In genomic region chr12:21607701-21608100, GRCh38 we compare ENCODE assay signal across 9 cellular contexts. TPM values are rescaled to one million over a fixed set of nuclear protein-coding genes. Genes with fewer than 3 reads are reported as not detected.
DNase-seq lines count a peak whose midpoint lies in the region; ATAC-seq, FAIRE-seq and TF ChIP-seq lines count a peak whose summit lies in the region.
"Had no signal": no experiment of that assay in that cellular context is flagged by ENCODE, and none has a peak within 500 bp of the region (broad histone marks: within the 10 kb centered on the region; RNA-seq: fewer than 3 reads in every experiment).

No MANE protein-coding gene starts in this region.

- ATAC-seq in gastroesophageal sphincter, result no peak
- ATAC-seq in GM19324 (IDR thresholded peaks at IDR 0.05; ENCODE audit: low FRiP score, unreplicated experiment), result no peak
- no peak for ATAC-seq in GM19455 (IDR thresholded peaks at IDR 0.05; ENCODE audit: unreplicated experiment)

- TF ChIP-seq EP300 in gastroesophageal sphincter (IDR thresholded peaks at IDR 0.05), result no peak

- no peak overlapping the region for H4K91ac ChIP-seq in mesenchymal stem cell (ENCODE audit: low read length)

- no peak overlapping the region for H2AFZ ChIP-seq in mammary epithelial cell (ENCODE audit: low read depth, low read length)
- H2AFZ ChIP-seq in mesenchymal stem cell (ENCODE audit: low read depth, low read length), result no peak overlapping the region

- no peak overlapping the region for H3K14ac ChIP-seq in mesenchymal stem cell (ENCODE audit: low read length in 2 of 2)

- no peaks in the 10 kb centered on the region for H3K79me1 ChIP-seq in mesenchymal stem cell (replicated peaks; ENCODE audit: low read length, poor library complexity, severe bottlenecking)

- H3K4me3 ChIP-seq in mammary epithelial cell (replicated peaks in 1 of 3; ENCODE audit: insufficient read depth in 1 of 3, low read depth in 2 of 3, low read length in 3 of 3) (no peak overlapping the region), mesenchymal stem cell (ENCODE audit: insufficient read depth in 1 of 2, low read depth in 1 of 2, low read length in 2 of 2) (no peak overlapping the region), gastroesophageal sphincter (no peak overlapping the region)

- no peaks in the 10 kb centered on the region for H3K4me1 ChIP-seq in mammary epithelial cell (ENCODE audit: insufficient read depth, low read length)
- no peaks in the 10 kb centered on the region for H3K4me1 ChIP-seq in mesenchymal stem cell (ENCODE audit: control insufficient read depth, insufficient read depth, low read depth, low read length)
- no peaks in the 10 kb centered on the region for H3K4me1 ChIP-seq in gastroesophageal sphincter

- H3K9ac ChIP-seq in mammary epithelial cell (ENCODE audit: insufficient read depth, low read length) (no peak overlapping the region), mesenchymal stem cell (ENCODE audit: low read length) (no peak overlapping the region)

- H2BK15ac ChIP-seq in mesenchymal stem cell (ENCODE audit: low read depth, poor library complexity, severe bottlenecking), result no peak overlapping the region

- dilution Hi-C loops in mammary epithelial cell (cut with HindIII; ENCODE audit: low sequenced_read_pairs), result no loop called here

- no peak overlapping the region for H2BK12ac ChIP-seq in mesenchymal stem cell (ENCODE audit: low read length in 2 of 2)

- H4K20me1 ChIP-seq in mammary epithelial cell (ENCODE audit: insufficient read depth, low read length), result no peaks in the 10 kb centered on the region

- H3K27me3 ChIP-seq in mammary epithelial cell (ENCODE audit: insufficient read depth, low read length) (no peaks in the 10 kb centered on the region), mesenchymal stem cell (ENCODE audit: control insufficient read depth in 1 of 2, insufficient read depth in 1 of 2, low read length in 2 of 2) (peaks cover 0 to 3% of the 10 kb centered on the region in 2 experiments), gastroesophageal sphincter (no peaks in the 10 kb centered on the region)

- no peak overlapping the region for H3K18ac ChIP-seq in mesenchymal stem cell (ENCODE audit: low read depth in 1 of 2, low read length in 2 of 2)

- no peak for TF ChIP-seq POLR2A in gastroesophageal sphincter (IDR thresholded peaks at IDR 0.05)
- TF ChIP-seq POLR2A in GM12891 (IDR thresholded peaks at IDR 0.05; ENCODE audit: low read depth, low read length), result no peak

- in situ Hi-C loops in mammary epithelial cell (cut with MboI; ENCODE audit: low sequenced_read_pairs in 2 of 2), result no loop called here

- WGBS in mammary epithelial cell (ENCODE audit: low coverage, missing lambda C conversion rate), result 74% methylated on average over 2 of the region's 2 CpGs
- 88% methylated on average over 2 of the region's 2 CpGs for WGBS in mesenchymal stem cell
- 39 to 47% methylated on average over 2 of the region's 2 CpGs for WGBS in gastroesophageal sphincter (ENCODE audit: low coverage in 1 of 2), 2 donors

- no peak overlapping the region for H3K4me2 ChIP-seq in mammary epithelial cell (ENCODE audit: insufficient read depth, low read depth, low read length)
- no peak overlapping the region for H3K4me2 ChIP-seq in mesenchymal stem cell (ENCODE audit: low read length, poor library complexity, severe bottlenecking)

- no peak for FAIRE-seq in GM12891 (lab: Jason Lieb, UNC)

- H3K27ac ChIP-seq in C4-2B (no peak overlapping the region), mammary epithelial cell (ENCODE audit: insufficient read depth, low read depth, low read length) (no peak overlapping the region), mesenchymal stem cell (ENCODE audit: low read length, poor library complexity, severe bottlenecking) (no peak overlapping the region), gastroesophageal sphincter (no peak overlapping the region)

- H3K4ac ChIP-seq in mesenchymal stem cell (ENCODE audit: low read depth in 1 of 2, low read length in 2 of 2), result no peak overlapping the region

- no peaks in the 10 kb centered on the region for H3K36me3 ChIP-seq in mammary epithelial cell (ENCODE audit: insufficient read depth, low read length)
- H3K36me3 ChIP-seq in mesenchymal stem cell (ENCODE audit: control insufficient read depth in 1 of 2, insufficient read depth in 2 of 2, low read depth in 1 of 2, low read length in 2 of 2), result no peaks in the 10 kb centered on the region
- H3K36me3 ChIP-seq in gastroesophageal sphincter, result no peaks in the 10 kb centered on the region

- no peak overlapping the region for H4K8ac ChIP-seq in mesenchymal stem cell (ENCODE audit: low read length)

- no TSS peak for BruUV-seq in mammary epithelial cell (replicated peaks; lab: Mats Ljungman, UMichigan)

- H2BK5ac ChIP-seq in mesenchymal stem cell (ENCODE audit: low read depth, low read length, poor library complexity, severe bottlenecking), result no peak overlapping the region

- peak; percentile 47 for TF ChIP-seq CTCF in C4-2B (conservative IDR thresholded peaks at IDR 0.05)
- TF ChIP-seq CTCF in mammary epithelial cell (conservative IDR thresholded peaks at IDR 0.05 in 1 of 2, IDR thresholded peaks at IDR 0.05 in 1 of 2; ENCODE audit: extremely low read depth in 1 of 2, insufficient read depth in 1 of 2, low read depth in 1 of 2, low read length in 2 of 2), result peak; percentile 16 to 39
- peak in 2 of 4 experiments; percentile 25 to 46 for TF ChIP-seq CTCF in gastroesophageal sphincter (IDR thresholded peaks at IDR 0.05)

- H3K9me3 ChIP-seq in mammary epithelial cell (replicated peaks; ENCODE audit: insufficient read depth, low read length) (no peaks in the 10 kb centered on the region), mesenchymal stem cell (ENCODE audit: control insufficient read depth, low read length) (no peaks in the 10 kb centered on the region), gastroesophageal sphincter (no peaks in the 10 kb centered on the region)

- DNase-seq in HT1080 (ENCODE audit: low read depth), result peak; percentile 32
- DNase-seq in mammary epithelial cell, result no peak
- peak; percentile 31 for DNase-seq in mesenchymal stem cell
- no peak for DNase-seq in GM12891 (ENCODE audit: insufficient read length, low spot score)
- DNase-seq: stimulated activated CD4-positive, alpha-beta T cell treated with anti-CD3 and anti-CD28 coated beads, Interleukin-12 subunit alpha, Interleukin-12 subunit beta, amount 100 ng/mL, for 4 hours had no signal

- H2AK5ac ChIP-seq in mesenchymal stem cell (ENCODE audit: low read length, severe bottlenecking), result no peak overlapping the region

- H3K79me2 ChIP-seq in mammary epithelial cell (ENCODE audit: insufficient read depth, low read length), result no peaks in the 10 kb centered on the region

- CTCF ChIA-PET in mammary epithelial cell (lab: Charles Lee; ENCODE audit: low non-redundant PET), result no interaction called here

- intact Hi-C loops in mammary epithelial cell (cut with micrococcal nuclease), result loop anchor here (1.0 kb wide), 1 partner anchor 73 kb away; no protein-coding TSS in a partner anchor

- H2BK120ac ChIP-seq in mesenchymal stem cell (ENCODE audit: low read depth, low read length), result no peak overlapping the region

- H3K23ac ChIP-seq in mesenchymal stem cell (ENCODE audit: low read length in 2 of 2), result no peak overlapping the region

TF ChIP-seq in GM12891, 5 proteins besides CTCF, POLR2A, EP300 and RAD21:
- no peak for TF ChIP-seq POU2F2 (IDR thresholded peaks at IDR 0.05; ENCODE audit: low read depth, low read length)
- TF ChIP-seq POLR2AphosphoS5 (IDR thresholded peaks at IDR 0.05; ENCODE audit: low read depth, low read length), result no peak
- no peak for TF ChIP-seq TAF1 (IDR thresholded peaks at IDR 0.05; ENCODE audit: low read depth, low read length)
- TF ChIP-seq PAX5 (IDR thresholded peaks at IDR 0.05; ENCODE audit: insufficient read depth, low read length, severe bottlenecking), result no peak
- TF ChIP-seq SPI1 (IDR thresholded peaks at IDR 0.05; ENCODE audit: low read depth, low read length), result no peak

RNA-seq across cellular contexts. Expression of gene GYS2, which starts 3.1 kb away (rescaled TPM):
- total RNA-seq in HT1080 (2014; rRNA removed; shearing (Covaris generic)), result not detected in 2 replicates
- polyA plus RNA-seq in HT1080 (2015; cell fraction: cytosol; rRNA removed), result not detected in 2 replicates
- polyA plus RNA-seq in HT1080 (2015; cell fraction: nucleus; rRNA removed), result not detected in 2 replicates
- total RNA-seq in mammary epithelial cell (not detected), gastroesophageal sphincter (not detected)
- polyA plus RNA-seq in mammary epithelial cell, result not detected
- not detected for polyA minus RNA-seq in mammary epithelial cell
- polyA plus RNA-seq in mesenchymal stem cell (2013, experiment 1 of 2), result not detected
- polyA plus RNA-seq in mesenchymal stem cell (2013, experiment 2 of 2), result not detected
- not detected for polyA plus RNA-seq in GM12891 (2012; ENCODE audit: low read depth, missing spikeins)

RNA-seq across cellular contexts. Expression of gene LDHB, which starts 49.9 kb away (rescaled TPM):
- total RNA-seq in HT1080 (2014; rRNA removed; shearing (Covaris generic)), result 1,072 and 1,395 TPM in 2 replicates
- 1,208 and 1,293 TPM in 2 replicates for polyA plus RNA-seq in HT1080 (2015; cell fraction: cytosol; rRNA removed)
- 1,093 and 1,345 TPM in 2 replicates for polyA plus RNA-seq in HT1080 (2015; cell fraction: nucleus; rRNA removed)
- total RNA-seq in mammary epithelial cell (100 to 1,000 TPM; 257 to 513 TPM), gastroesophageal sphincter (100 to 1,000 TPM; 384 to 506 (median 452) TPM)
- 647 TPM for polyA plus RNA-seq in mammary epithelial cell
- 528 TPM for polyA minus RNA-seq in mammary epithelial cell
- polyA plus RNA-seq in mesenchymal stem cell (2013, experiment 1 of 2), result 433 TPM
- polyA plus RNA-seq in mesenchymal stem cell (2013, experiment 2 of 2), result 458 TPM
- 1,494 TPM for polyA plus RNA-seq in GM12891 (2012; ENCODE audit: low read depth, missing spikeins)

Comparison
In these comparisons a context has a peak if more than half of its experiments do, and no peak if none do; other contexts are left out.
1. DNase-seq: peak in HT1080 (single experiment) and mesenchymal stem cell (single experiment); none in mammary epithelial cell (single experiment) and GM12891 (single experiment).